ENCODE assay signal across 22 cellular contexts in the genomic region with DNA sequence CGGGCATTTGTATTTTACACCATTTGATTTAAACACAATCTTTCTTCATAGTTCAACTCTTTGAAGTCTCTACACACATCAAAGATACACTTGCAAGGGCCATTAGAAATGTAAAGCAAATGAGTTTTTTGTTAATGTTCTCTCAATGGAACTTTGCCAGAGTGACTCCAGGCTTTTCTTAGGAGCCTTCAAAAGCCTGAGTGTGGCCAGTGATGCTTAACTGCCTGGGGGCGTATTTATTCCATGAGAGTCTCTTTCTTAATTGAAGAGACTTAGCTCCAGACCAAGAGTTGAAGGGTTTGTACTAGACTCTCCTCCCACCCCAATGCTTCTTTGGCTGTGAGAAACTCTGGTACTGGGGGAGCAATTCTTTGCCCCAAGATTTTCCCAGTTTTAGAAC. TPM values are rescaled to one million over a fixed set of nuclear protein-coding genes. Genes with fewer than 3 reads are reported as not detected.
DNase-seq lines count a peak whose midpoint lies in the region; TF ChIP-seq lines count a peak whose summit lies in the region.
"Had no signal": no experiment of that assay in that cellular context is flagged by ENCODE, and none has a peak within 500 bp of the region (broad histone marks: within the 10 kb centered on the region; RNA-seq: fewer than 3 reads in every experiment).

No MANE protein-coding gene starts in this region.

- 41% methylated on average over 2 of the region's 2 CpGs; no CpG with 5 or more reads in 1 of the 2 experiments for WGBS in endodermal cell (ENCODE audit: insufficient coverage in 1 of 2, insufficient read length in 1 of 2), 2 experiments

- no peak overlapping the region for H3K4me3 Mint-ChIP-seq in endodermal cell
- H3K4me3 Mint-ChIP-seq: B cell; CD4-positive, CD25-positive, alpha-beta regulatory T cell; GM23338 had no signal

- no peaks in the 10 kb centered on the region for H3K27me3 ChIP-seq in endodermal cell (ENCODE audit: control insufficient read depth, insufficient read depth, low read length, poor library complexity, severe bottlenecking)
- H3K27me3 ChIP-seq: SJCRH30 had no signal

- H3K9ac ChIP-seq in endodermal cell (ENCODE audit: extremely low read depth, low read length, poor library complexity, severe bottlenecking) = no peak overlapping the region
- H3K9ac ChIP-seq: KMS-11 had no signal

- no peak for TF ChIP-seq CTCF in endodermal cell (conservative IDR thresholded peaks at IDR 0.05)

- H3K9me3 ChIP-seq in endodermal cell (ENCODE audit: control insufficient read depth, low read length) = no peaks in the 10 kb centered on the region
- H3K9me3 ChIP-seq: SJCRH30 had no signal

- no peak overlapping the region for H3K27ac Mint-ChIP-seq in endodermal cell
- H3K27ac Mint-ChIP-seq: B cell; CD4-positive, CD25-positive, alpha-beta regulatory T cell; GM23338 had no signal

- no peak overlapping the region for H3K27ac ChIP-seq in endodermal cell (ENCODE audit: low read depth, low read length)
- H3K27ac ChIP-seq: 22Rv1, KMS-11, SJCRH30 had no signal

- DNase-seq in DMS 273 (lab: John Stamatoyannopoulos, UW; ENCODE audit: unreplicated experiment) (peak; percentile 19), DMS 273 treated with DMSO at 0.1 percent for 48 hours (lab: John Stamatoyannopoulos, UW) (no peak), NCI-H446 treated with DMSO at 0.1 percent for 48 hours (lab: John Stamatoyannopoulos, UW) (peak; percentile 24), foreskin melanocyte (peak; percentile 89), renal cortical epithelial cell (ENCODE audit: low read depth) (peak; percentile 87), DMS153 (lab: John Stamatoyannopoulos, UW) (no peak), endodermal cell (no peak)
- DNase-seq in stimulated activated CD4-positive, alpha-beta T cell treated with anti-CD3 and anti-CD28 coated beads, Interleukin-12 subunit alpha, Interleukin-12 subunit beta, amount 100 ng/mL, for 4 hours = no peak
- DNase-seq: Calu3; CD4-positive, CD25-positive, alpha-beta regulatory T cell; DMS79 treated with DMSO at 0.1 percent for 48 hours; MM.1S; NCI-H1105; NCI-H1694 treated with DMSO at 0.1 percent for 48 hours; NCI-H2107; NCI-H345; NCI-H526 treated with DMSO at 0.1 percent for 48 hours; SJCRH30 had no signal

- H3K4me1 ChIP-seq in endodermal cell (ENCODE audit: control insufficient read depth, insufficient read depth, low read length) = no peaks in the 10 kb centered on the region
- H3K4me1 ChIP-seq: SJCRH30 had no signal

- H3K36me3 ChIP-seq in endodermal cell (ENCODE audit: control insufficient read depth, insufficient read depth, low read length) = no peaks in the 10 kb centered on the region
- H3K36me3 ChIP-seq: SJCRH30 had no signal

- H3K9me3 Mint-ChIP-seq in endodermal cell = no peaks in the 10 kb centered on the region
- H3K9me3 Mint-ChIP-seq: GM23338 had no signal

- H3K27me3 Mint-ChIP-seq in endodermal cell (ENCODE audit: insufficient read depth) = no peaks in the 10 kb centered on the region
- H3K27me3 Mint-ChIP-seq: B cell; CD4-positive, CD25-positive, alpha-beta regulatory T cell had no signal

- H3K4me3 ChIP-seq in endodermal cell (ENCODE audit: low read length) = no peak overlapping the region
- H3K4me3 ChIP-seq: GM23338, SJCRH30 had no signal

- no peaks in the 10 kb centered on the region for H3K4me1 Mint-ChIP-seq in endodermal cell
- H3K4me1 Mint-ChIP-seq: B cell; CD4-positive, CD25-positive, alpha-beta regulatory T cell had no signal

- no peaks in the 10 kb centered on the region for H3K36me3 Mint-ChIP-seq in endodermal cell (ENCODE audit: low read depth)
- H3K36me3 Mint-ChIP-seq: CD4-positive, CD25-positive, alpha-beta regulatory T cell had no signal

RNA-seq across cellular contexts. Expression of a gene that starts 48.6 kb away (rescaled TPM):
- total RNA-seq in renal cortical epithelial cell (2.5 and 12.5 TPM in 2 replicates), endodermal cell (under 1 TPM; 0.13 to 0.51 TPM)
- 41.3 TPM for polyA plus RNA-seq in endodermal cell (2013, experiment 1 of 2)
- polyA plus RNA-seq in endodermal cell (2013, experiment 2 of 2) = 33.1 TPM
- total RNA-seq: SJCRH30 had no signal
- polyA plus RNA-seq: CD4-positive, CD25-positive, alpha-beta regulatory T cell had no signal

Comparison
In these comparisons a context has a peak if more than half of its experiments do, and no peak if none do; other contexts are left out.
1. DNase-seq: peak in DMS 273 (single experiment), NCI-H446 treated with DMSO at 0.1 percent for 48 hours (single experiment), foreskin melanocyte (single experiment) and renal cortical epithelial cell (single experiment); none in DMS 273 treated with DMSO at 0.1 percent for 48 hours (single experiment), stimulated activated CD4-positive, alpha-beta T cell treated with anti-CD3 and anti-CD28 coated beads, Interleukin-12 subunit alpha, Interleukin-12 subunit beta, amount 100 ng/mL, for 4 hours (single experiment), DMS153 (single experiment) and endodermal cell (single experiment).